ENCODE assay signal across 11 cellular contexts in genomic region chr1:149962736-149963135, GRCh38. TPM values are rescaled to one million over a fixed set of nuclear protein-coding genes. Genes with fewer than 3 reads are reported as not detected.
A peak's percentile ranks its signal among the peaks of the same experiment; 100 is the strongest.
DNase-seq lines count a peak whose midpoint lies in the region; TF ChIP-seq lines count a peak whose summit lies in the region.
"Had no signal": no experiment of that assay in that cellular context is flagged by ENCODE, and none has a peak within 500 bp of the region (broad histone marks: within the 10 kb centered on the region; RNA-seq: fewer than 3 reads in every experiment).

No MANE protein-coding gene starts in this region.

- TF ChIP-seq POLR2A in sigmoid colon (IDR thresholded peaks at IDR 0.05) = no peak

- no peaks in the 10 kb centered on the region for H3K9me3 Mint-ChIP-seq in CD4-positive, alpha-beta memory T cell
- H3K9me3 Mint-ChIP-seq: activated naive CD8-positive, alpha-beta T cell treated with anti-CD3 and anti-CD28 coated beads, Interleukin-2, amount 10 ng/mL, durations not matched to agents 7 days and 5 days; CD4-positive, alpha-beta T cell had no signal

- no peaks in the 10 kb centered on the region for H3K27me3 Mint-ChIP-seq in CD4-positive, alpha-beta memory T cell
- H3K27me3 Mint-ChIP-seq: activated naive CD8-positive, alpha-beta T cell treated with anti-CD3 and anti-CD28 coated beads, Interleukin-2, amount 10 ng/mL, durations not matched to agents 7 days and 5 days; CD4-positive, alpha-beta T cell had no signal

- POLR2A ChIA-PET in CD4-positive, alpha-beta memory T cell (lab: Charles Lee; ENCODE audit: partially characterized antibody) = interaction anchor here (0.8 to 2.1 kb wide), 7 partner anchors 20 to 225 kb away, joined by 3 to 18 read pairs (median 3); partner anchors contain the start of gene PLEKHO1

- H3K36me3 ChIP-seq in CD4-positive, alpha-beta memory T cell (ENCODE audit: insufficient read depth, low read length) = peaks cover 18% of the 10 kb centered on the region
- peaks cover 42% of the 10 kb centered on the region for H3K36me3 ChIP-seq in SK-N-MC (ENCODE audit: insufficient read depth, low read length)
- peaks cover 6 to 83% (median 46%) of the 10 kb centered on the region in 4 donors for H3K36me3 ChIP-seq in sigmoid colon

- peaks cover 16% of the 10 kb centered on the region for H3K4me1 ChIP-seq in CD4-positive, alpha-beta memory T cell (ENCODE audit: insufficient read depth, low read length)
- H3K4me1 ChIP-seq in sigmoid colon = peaks cover 0 to 7% (median 3%) of the 10 kb centered on the region in 4 donors

- no peak overlapping the region for H3K4me3 Mint-ChIP-seq in CD4-positive, alpha-beta memory T cell
- H3K4me3 Mint-ChIP-seq: activated naive CD8-positive, alpha-beta T cell treated with anti-CD3 and anti-CD28 coated beads, Interleukin-2, amount 10 ng/mL, durations not matched to agents 7 days and 5 days; CD4-positive, alpha-beta T cell; naive B cell had no signal

- WGBS in sigmoid colon, 2 donors = 61 to 81% methylated on average over 2 of the region's 2 CpGs

- CTCF ChIA-PET in CD4-positive, alpha-beta memory T cell (lab: Charles Lee; ENCODE audit: partially characterized antibody) = interaction anchor here (0.7 to 3.2 kb wide), 31 partner anchors 9 to 248 kb away, joined by 3 to 80 read pairs (median 4); partner anchors contain the start of genes SF3B4 and VPS45

- peak overlapping the region; percentile 69 for H3K9ac ChIP-seq in SK-N-MC (ENCODE audit: insufficient read length)

- H3K36me3 Mint-ChIP-seq in CD4-positive, alpha-beta memory T cell = peaks cover 26 to 40% of the 10 kb centered on the region in 2 donors

- no peak for TF ChIP-seq CTCF in sigmoid colon (IDR thresholded peaks at IDR 0.05)

- H3K4me1 Mint-ChIP-seq in CD4-positive, alpha-beta memory T cell = peaks cover 10 to 23% (median 16%) of the 10 kb centered on the region in 4 donors

- no peak for DNase-seq in CD4-positive, alpha-beta memory T cell
- no peak for DNase-seq in SK-N-MC (ENCODE audit: low read depth, low spot score)
- no peak for DNase-seq in epithelial cell of prostate (ENCODE audit: low read depth, low spot score)
- no peak for DNase-seq in sigmoid colon
- no peak for DNase-seq in NCI-H510A treated with DMSO at 0.1 percent for 48 hours (lab: John Stamatoyannopoulos, UW)
- DNase-seq in DMS53 (lab: John Stamatoyannopoulos, UW) = no peak
- DNase-seq in activated CD4-positive, alpha-beta T cell treated with anti-CD3 and anti-CD28 coated beads for 4 hours = no peak
- DNase-seq in NCI-H1048 (lab: John Stamatoyannopoulos, UW) = no peak
- DNase-seq: activated naive CD8-positive, alpha-beta T cell treated with anti-CD3 and anti-CD28 coated beads, Interleukin-2, amount 10 ng/mL, durations not matched to agents 7 days and 5 days had no signal

- no peaks in the 10 kb centered on the region for H3K9me3 ChIP-seq in CD4-positive, alpha-beta memory T cell (ENCODE audit: control insufficient read depth in 1 of 2, low read length in 2 of 2)
- H3K9me3 ChIP-seq in SK-N-MC (ENCODE audit: low read depth, low read length) (no peaks in the 10 kb centered on the region), sigmoid colon (no peaks in the 10 kb centered on the region)

- no peaks in the 10 kb centered on the region for H3K27me3 ChIP-seq in CD4-positive, alpha-beta memory T cell (ENCODE audit: insufficient read depth, low read length)
- H3K27me3 ChIP-seq in sigmoid colon = no peaks in the 10 kb centered on the region

- intact Hi-C loops in CD4-positive, alpha-beta memory T cell (cut with micrococcal nuclease) = loop anchor here (1.0 kb wide), 4 partner anchors 88 to 225 kb away; partner anchors contain the start of gene VPS45
- intact Hi-C loops in sigmoid colon (cut with DNase I) = loop anchor here (1.0 to 5.0 kb wide), 3 partner anchors 88 to 225 kb away; no protein-coding TSS in a partner anchor

- TF ChIP-seq EP300 in sigmoid colon (IDR thresholded peaks at IDR 0.05) = no peak

- H3K4me3 ChIP-seq in CD4-positive, alpha-beta memory T cell (ENCODE audit: low read length in 2 of 2) = no peak overlapping the region
- H3K4me3 ChIP-seq in SK-N-MC = no peak overlapping the region
- H3K4me3 ChIP-seq in sigmoid colon = no peak overlapping the region

- no peak overlapping the region for H3K27ac ChIP-seq in CD4-positive, alpha-beta memory T cell (ENCODE audit: low read depth, low read length)
- peak overlapping the region; percentile 85 for H3K27ac ChIP-seq in SK-N-MC
- peak overlapping the region; percentile 53 for H3K27ac ChIP-seq in epithelial cell of prostate
- H3K27ac ChIP-seq in sigmoid colon = peak overlapping the region; percentile 40 to 58 (median 50)

- H3K27ac Mint-ChIP-seq in CD4-positive, alpha-beta memory T cell = peak overlapping the region in 5 of 7 donors; percentile 11 to 65 (median 57)
- H3K27ac Mint-ChIP-seq: activated naive CD8-positive, alpha-beta T cell treated with anti-CD3 and anti-CD28 coated beads, Interleukin-2, amount 10 ng/mL, durations not matched to agents 7 days and 5 days; CD4-positive, alpha-beta T cell had no signal

RNA-seq across cellular contexts. Expression of gene MTMR11, which starts 26.1 kb away (rescaled TPM):
- 1 to 10 TPM; 1.3 to 2.1 TPM for total RNA-seq in CD4-positive, alpha-beta memory T cell
- polyA plus RNA-seq in CD4-positive, alpha-beta memory T cell = under 1 TPM in 1 of 2 donors, not detected in 1; 0.28 TPM
- 10 to 100 TPM; 10.3 to 22.5 (median 17.9) TPM for total RNA-seq in sigmoid colon
- polyA plus RNA-seq in sigmoid colon = 10 to 100 TPM; 69.9 to 85.8 (median 76.9) TPM

RNA-seq across cellular contexts. Expression of gene SF3B4, which starts 35.1 kb away (rescaled TPM):
- 10 to 100 TPM; 47.7 to 48.8 TPM for total RNA-seq in CD4-positive, alpha-beta memory T cell
- 100 to 1,000 TPM in 1 of 2 donors, 10 to 100 TPM in 1; 82.2 to 112 TPM for polyA plus RNA-seq in CD4-positive, alpha-beta memory T cell
- total RNA-seq in sigmoid colon = 10 to 100 TPM in 2 of 4 donors, 1 to 10 TPM in 2; 7.8 to 17.7 (median 10.4) TPM
- polyA plus RNA-seq in sigmoid colon = 10 to 100 TPM; 19.0 to 51.1 (median 30.6) TPM

RNA-seq across cellular contexts. Expression of gene SV2A, which starts 45.1 kb away (rescaled TPM):
- 1 to 10 TPM; 4.3 to 5.0 TPM for total RNA-seq in CD4-positive, alpha-beta memory T cell
- polyA plus RNA-seq in CD4-positive, alpha-beta memory T cell = 1 to 10 TPM; 2.8 to 2.9 TPM
- 1 to 10 TPM; 3.3 to 6.9 (median 5.7) TPM for total RNA-seq in sigmoid colon
- 1 to 10 TPM in 1 of 3 donors, under 1 TPM in 1, not detected in 1; 0.60 to 2.7 TPM for polyA plus RNA-seq in sigmoid colon

RNA-seq across cellular contexts. Expression of gene OTUD7B, which starts 47.8 kb away (rescaled TPM):
- total RNA-seq in CD4-positive, alpha-beta memory T cell = 10 to 100 TPM; 15.3 to 17.6 TPM
- 1 to 10 TPM in 1 of 2 donors, under 1 TPM in 1; 0.27 to 2.8 TPM for polyA plus RNA-seq in CD4-positive, alpha-beta memory T cell
- total RNA-seq in sigmoid colon = 10 to 100 TPM; 17.0 to 25.2 (median 19.5) TPM
- 1 to 10 TPM; 6.0 to 9.4 (median 8.6) TPM for polyA plus RNA-seq in sigmoid colon
